Comparison of ENCODE assay signal across 23 cellular contexts in genomic region chr3:126987129-126987528, GRCh38. TPM values are rescaled to one million over a fixed set of nuclear protein-coding genes. Genes with fewer than 3 reads are reported as not detected.
DNase-seq lines count a peak whose midpoint lies in the region; ATAC-seq, FAIRE-seq and TF ChIP-seq lines count a peak whose summit lies in the region.
"Had no signal": no experiment of that assay in that cellular context is flagged by ENCODE, and none has a peak within 500 bp of the region (broad histone marks: within the 10 kb centered on the region; RNA-seq: fewer than 3 reads in every experiment).

No MANE protein-coding gene starts in this region.

- H2BK120ac ChIP-seq in IMR-90 (ENCODE audit: low read depth, low read length) (no peak overlapping the region), H1 (replicated peaks; ENCODE audit: low read depth, low read length) (no peak overlapping the region), trophoblast cell (ENCODE audit: insufficient read depth, low read length, poor library complexity) (no peak overlapping the region)

- ATAC-seq in IMR-90 (ENCODE audit: low read depth), result no peak
- ATAC-seq in HG03354 (IDR thresholded peaks at IDR 0.05; ENCODE audit: poor library complexity, severe bottlenecking, unreplicated experiment), result no peak

- in situ Hi-C loops in IMR-90 (cut with MboI; ENCODE audit: low sequenced_read_pairs), result no loop called here

- TF ChIP-seq CTCF in Caco-2 (IDR thresholded peaks at IDR 0.05; ENCODE audit: insufficient read depth in 1 of 2, low read depth in 1 of 2, low read length in 1 of 2, severe bottlenecking in 1 of 2, unreplicated experiment in 1 of 2) (no peak), IMR-90 (conservative IDR thresholded peaks at IDR 0.05; ENCODE audit: low read depth, low read length) (no peak), H1 (IDR thresholded peaks at IDR 0.05; ENCODE audit: control extremely low read depth in 1 of 3, insufficient read depth in 1 of 3, low read depth in 1 of 3, low read length in 3 of 3) (no peak), GM10266 (IDR thresholded peaks at IDR 0.05; ENCODE audit: control insufficient read depth, insufficient read depth, low read depth, missing control alignments) (no peak)

- POLR2A ChIA-PET in Caco-2 (lab: Charles Lee) (no interaction called here), IMR-90 (lab: Charles Lee; ENCODE audit: unreplicated experiment) (no interaction called here), H1 (lab: Charles Lee; ENCODE audit: partially characterized antibody) (no interaction called here)

- no peak overlapping the region for H4K12ac ChIP-seq in trophoblast cell (ENCODE audit: low read depth, low read length)

- H4K20me1 ChIP-seq in IMR-90 (ENCODE audit: insufficient read depth, low read length) (peaks cover 82% of the 10 kb centered on the region), H1 (replicated peaks in 1 of 2; ENCODE audit: control insufficient read depth in 1 of 2, insufficient read depth in 2 of 2, low read length in 2 of 2) (peaks cover 26 to 54% of the 10 kb centered on the region in 2 experiments)

- H4K8ac ChIP-seq in IMR-90 (ENCODE audit: low read depth in 2 of 2, low read length in 2 of 2) (no peak overlapping the region), H1 (ENCODE audit: extremely low read depth, insufficient read depth, low read length) (no peak overlapping the region), trophoblast cell (ENCODE audit: low read depth, low read length) (no peak overlapping the region)

- H2BK5ac ChIP-seq in IMR-90 (ENCODE audit: low read depth, low read length, poor library complexity, severe bottlenecking), result no peak overlapping the region
- H2BK5ac ChIP-seq in H1 (ENCODE audit: low read depth, low read length), result 0 out of 2 replicates have a peak overlapping the region, but pooled peaks have one; percentile 40
- H2BK5ac ChIP-seq in trophoblast cell (ENCODE audit: low read depth, low read length, poor library complexity), result no peak overlapping the region

- H2AK9ac ChIP-seq in IMR-90 (replicated peaks; ENCODE audit: low read depth, low read length, poor library complexity), result peak overlapping the region; percentile 72

- peak overlapping the region; percentile 39 for H3K27ac Mint-ChIP-seq in Caco-2 (ENCODE audit: unreplicated experiment)

- H3K4ac ChIP-seq in IMR-90 (ENCODE audit: low read depth, low read length) (no peak overlapping the region), H1 (replicated peaks; ENCODE audit: insufficient read length, low read depth, low read length) (no peak overlapping the region), trophoblast cell (ENCODE audit: low read depth, low read length) (no peak overlapping the region)

- H3K4me2 ChIP-seq in IMR-90 (ENCODE audit: low read depth, low read length) (no peak overlapping the region), H1 (ENCODE audit: insufficient read depth in 1 of 2, low read depth in 2 of 2, low read length in 2 of 2) (no peak overlapping the region), trophoblast cell (ENCODE audit: low read length) (no peak overlapping the region)

- H3K4me3 ChIP-seq in Caco-2 (ENCODE audit: low read depth, low read length) (no peak overlapping the region), IMR-90 (ENCODE audit: insufficient read depth, low read depth, low read length) (no peak overlapping the region), H1 (ENCODE audit: extremely low read depth in 1 of 4, insufficient read depth in 2 of 4, low read depth in 3 of 4, low read length in 4 of 4) (no peak overlapping the region), trophoblast cell (ENCODE audit: low read depth, low read length) (no peak overlapping the region)
- H3K4me3 ChIP-seq: GM23248 had no signal

- no peaks in the 10 kb centered on the region for H3K9me3 Mint-ChIP-seq in Caco-2 (ENCODE audit: unreplicated experiment)

- BruUV-seq in Caco-2 (replicated peaks; lab: Mats Ljungman, UMichigan) (no TSS peak), IMR-90 (replicated peaks; lab: Mats Ljungman, UMichigan) (no TSS peak)

- H3K4me3 Mint-ChIP-seq in Caco-2 (ENCODE audit: unreplicated experiment), result no peak overlapping the region

- 83% methylated on average over 3 of the region's 4 CpGs; no CpG with 5 or more reads in 1 of the 2 experiments for WGBS in IMR-90 (ENCODE audit: extremely low coverage in 2 of 2, insufficient read length in 1 of 2), 2 experiments
- 84% methylated on average over 4 of the region's 4 CpGs; no CpG with 5 or more reads in 1 of the 2 experiments for WGBS in H1 (ENCODE audit: extremely low coverage in 1 of 2, insufficient coverage in 1 of 2, insufficient read length in 1 of 2, insufficient replicate concordance in 2 of 2, low coverage in 1 of 2, low lambda C conversion rate in 2 of 2, missing lambda C conversion rate in 1 of 2), 2 experiments
- WGBS in trophoblast cell (ENCODE audit: extremely low coverage, insufficient coverage, insufficient read length), result no CpG with 5 or more reads among the region's 4 CpGs

- H3K27me3 Mint-ChIP-seq in Caco-2 (ENCODE audit: insufficient read depth, unreplicated experiment), result no peaks in the 10 kb centered on the region

- H3K18ac ChIP-seq in IMR-90 (ENCODE audit: low read depth, low read length) (no peak overlapping the region), H1 (ENCODE audit: extremely low read depth, low read length) (no peak overlapping the region), trophoblast cell (ENCODE audit: low read length) (peak overlapping the region; percentile 12)

- H3K4me1 ChIP-seq in Caco-2, result peaks cover 11% of the 10 kb centered on the region; the same call in 1 of the 2 replicates
- peaks cover 14% of the 10 kb centered on the region; the same call in 1 of the 2 replicates for H3K4me1 ChIP-seq in IMR-90 (ENCODE audit: control insufficient read depth, insufficient read depth, low read length)
- peaks cover 0 to 22% (median 9%) of the 10 kb centered on the region in 4 experiments; a peak in 6 of 7 replicates for H3K4me1 ChIP-seq in H1 (replicated peaks in 1 of 4; ENCODE audit: control insufficient read depth in 3 of 4, insufficient read depth in 4 of 4, low read length in 3 of 4)
- peaks cover 5 to 10% of the 10 kb centered on the region in 2 experiments for H3K4me1 ChIP-seq in trophoblast cell (ENCODE audit: control insufficient read depth in 1 of 2, insufficient read depth in 2 of 2, low read length in 2 of 2)

- DNase-seq in Caco-2, result no peak
- no peak for DNase-seq in IMR-90
- DNase-seq in H1 (ENCODE audit: low read depth in 1 of 2, low spot score in 2 of 2), result no peak
- no peak for DNase-seq in trophoblast cell
- DNase-seq in GM10266 (ENCODE audit: extremely low spot score), result no peak
- DNase-seq in dermis blood vessel endothelial cell, result no peak
- DNase-seq: BE2C, DMS 273 treated with DMSO at 0.1 percent for 48 hours, DND-41, GM23248, HCEC 1CT, MM.1S, NCI-H1048, NCI-H1417 treated with DMSO at 0.1 percent for 48 hours, NCI-H187 treated with DMSO at 0.1 percent for 48 hours, NCI-H2107, NCI-H446 treated with DMSO at 0.1 percent for 48 hours, NCI-H526 treated with DMSO at 0.1 percent for 48 hours, OCI-M1, Right ventricle myocardium superior had no signal

- no peak overlapping the region for H2BK20ac ChIP-seq in IMR-90 (ENCODE audit: low read depth, low read length)
- no peak overlapping the region for H2BK20ac ChIP-seq in H1 (ENCODE audit: low read length)

- H2BK15ac ChIP-seq in IMR-90 (ENCODE audit: low read depth, low read length) (no peak overlapping the region), H1 (ENCODE audit: low read length) (no peak overlapping the region)

- H3K27me3 ChIP-seq in Caco-2 (replicated peaks; ENCODE audit: control insufficient read depth, insufficient read depth, low read length) (no peaks in the 10 kb centered on the region), IMR-90 (ENCODE audit: control insufficient read depth, insufficient read depth, low read length) (no peaks in the 10 kb centered on the region), H1 (replicated peaks in 1 of 4; ENCODE audit: control insufficient read depth in 3 of 4, extremely low read depth in 1 of 4, insufficient read depth in 3 of 4, low read length in 3 of 4) (peaks cover 0 to 1% (median under 1%) of the 10 kb centered on the region in 4 experiments; a peak in 1 of 7 replicates), trophoblast cell (ENCODE audit: insufficient read depth, low read length) (no peaks in the 10 kb centered on the region)
- H3K27me3 ChIP-seq: BE2C had no signal

- CTCF ChIA-PET in Caco-2 (lab: Charles Lee), result no interaction called here
- CTCF ChIA-PET in IMR-90 (lab: Yijun Ruan, JAX), result no interaction called here
- CTCF ChIA-PET in H1 (lab: Charles Lee; ENCODE audit: partially characterized antibody), result interaction anchor here (2.7 to 10.0 kb wide), 3 partner anchors 8 to 235 kb away, joined by 11 to 74 read pairs (median 13); no protein-coding TSS in a partner anchor

- H2BK12ac ChIP-seq in H1 (ENCODE audit: low read depth, low read length) (no peak overlapping the region), trophoblast cell (ENCODE audit: low read length) (no peak overlapping the region)

- H3K9me3 ChIP-seq in Caco-2, result no peaks in the 10 kb centered on the region
- no peaks in the 10 kb centered on the region for H3K9me3 ChIP-seq in IMR-90 (ENCODE audit: control insufficient read depth, insufficient read depth, low read length)
- H3K9me3 ChIP-seq in H1 (ENCODE audit: insufficient read depth in 2 of 2, low read depth in 1 of 2, low read length in 1 of 2), result no peaks in the 10 kb centered on the region
- peaks cover 2% of the 10 kb centered on the region for H3K9me3 ChIP-seq in trophoblast cell (ENCODE audit: insufficient read depth, low read depth, low read length)
- H3K9me3 ChIP-seq: BE2C had no signal

- H3K79me2 ChIP-seq in H1 (ENCODE audit: control insufficient read depth in 1 of 2, insufficient read depth in 2 of 2, low read length in 2 of 2) (peaks cover 8 to 62% of the 10 kb centered on the region in 2 experiments; a peak in 3 of 4 replicates), trophoblast cell (ENCODE audit: control insufficient read depth, insufficient read depth, low read length, poor library complexity) (peaks cover 14% of the 10 kb centered on the region)

- H3K36me3 ChIP-seq in Caco-2 (ENCODE audit: control insufficient read depth, insufficient read depth, low read length), result peaks cover 2% of the 10 kb centered on the region; the same call in 1 of the 2 replicates
- H3K36me3 ChIP-seq in IMR-90 (ENCODE audit: control insufficient read depth, insufficient read depth, low read length), result peaks cover 29% of the 10 kb centered on the region
- H3K36me3 ChIP-seq in H1 (ENCODE audit: control insufficient read depth in 2 of 4, insufficient read depth in 4 of 4, low read length in 3 of 4), result peaks cover 2 to 16% (median 11%) of the 10 kb centered on the region in 4 experiments; a peak in 6 of 8 replicates
- peaks cover 36 to 39% of the 10 kb centered on the region in 2 experiments for H3K36me3 ChIP-seq in trophoblast cell (ENCODE audit: control insufficient read depth in 1 of 2, insufficient read depth in 2 of 2, low read length in 2 of 2)

- H3K9me1 ChIP-seq in IMR-90 (ENCODE audit: insufficient read depth, low read length), result peaks cover 8% of the 10 kb centered on the region; the same call in 1 of the 2 replicates

- H2AK5ac ChIP-seq in IMR-90 (ENCODE audit: low read depth, low read length) (no peak overlapping the region), H1 (ENCODE audit: low read depth, low read length) (no peak overlapping the region), trophoblast cell (ENCODE audit: low read length) (no peak overlapping the region)

- no peak overlapping the region for H3K27ac ChIP-seq in IMR-90 (ENCODE audit: insufficient read depth, low read length)
- no peak overlapping the region for H3K27ac ChIP-seq in H1 (ENCODE audit: low read depth, low read length)
- H3K27ac ChIP-seq in trophoblast cell (ENCODE audit: low read depth, low read length), result no peak overlapping the region
- H3K27ac ChIP-seq: GM23248 had no signal

- H3K9ac ChIP-seq in IMR-90 (ENCODE audit: low read depth, low read length) (no peak overlapping the region), H1 (replicated peaks in 1 of 4; ENCODE audit: extremely low read depth in 1 of 4, low read depth in 3 of 4, low read length in 3 of 4) (no peak overlapping the region), trophoblast cell (ENCODE audit: low read length) (no peak overlapping the region)
- H3K9ac ChIP-seq: GM23248 had no signal

- TF ChIP-seq POLR2A in IMR-90 (IDR thresholded peaks at IDR 0.05; ENCODE audit: low read depth, low read length) (no peak), H1 (IDR thresholded peaks at IDR 0.05; ENCODE audit: control extremely low read depth in 1 of 2, low read depth in 2 of 2, low read length in 2 of 2) (no peak)

- H4K91ac ChIP-seq in IMR-90 (ENCODE audit: insufficient read depth, low read depth, low read length) (no peak overlapping the region), H1 (replicated peaks; ENCODE audit: insufficient read length, low read length) (no peak overlapping the region), trophoblast cell (ENCODE audit: low read depth, low read length) (no peak overlapping the region)

- TF ChIP-seq RAD21 in IMR-90 (IDR thresholded peaks at IDR 0.05; ENCODE audit: low read length) (no peak), H1 (IDR thresholded peaks at IDR 0.05 in 1 of 2, conservative IDR thresholded peaks at IDR 0.05 in 1 of 2; ENCODE audit: low read depth in 2 of 2, low read length in 2 of 2) (no peak)

- intact Hi-C loops in Caco-2 (cut with micrococcal nuclease; ENCODE audit: unreplicated experiment) (no loop called here), IMR-90 (cut with micrococcal nuclease) (loop anchor here (10.0 kb wide), 1 partner anchor 468 kb away; no protein-coding TSS in a partner anchor)

- FAIRE-seq in H1 (lab: Jason Lieb, UNC), result no peak
- FAIRE-seq: GM12892, RCC 7860 had no signal

- H3K14ac ChIP-seq in IMR-90 (replicated peaks; ENCODE audit: low read depth, low read length) (no peak overlapping the region), H1 (ENCODE audit: insufficient read length) (no peak overlapping the region), trophoblast cell (ENCODE audit: low read length) (no peak overlapping the region)

- H3K79me1 ChIP-seq in IMR-90 (ENCODE audit: low read depth in 1 of 2, low read length in 2 of 2), result peaks cover 22 to 80% of the 10 kb centered on the region in 2 experiments; a peak in 3 of 4 replicates
- peaks cover 32% of the 10 kb centered on the region for H3K79me1 ChIP-seq in H1 (ENCODE audit: low read depth, low read length)
- H3K79me1 ChIP-seq in trophoblast cell (ENCODE audit: low read length), result peaks cover 14% of the 10 kb centered on the region

- peaks cover 6% of the 10 kb centered on the region; the same call in 1 of the 2 replicates for H3K23me2 ChIP-seq in H1 (ENCODE audit: low read depth, low read length)

- TF ChIP-seq EP300 in H1 (IDR thresholded peaks at IDR 0.05; ENCODE audit: borderline replicate concordance in 1 of 2, low read depth in 2 of 2, low read length in 2 of 2), result no peak

- H2AFZ ChIP-seq in IMR-90 (replicated peaks; ENCODE audit: low read length, poor library complexity) (peak overlapping the region; percentile 32), H1 (ENCODE audit: low read length) (no peak overlapping the region), trophoblast cell (ENCODE audit: insufficient read depth, low read length, poor library complexity) (no peak overlapping the region)
- H2AFZ ChIP-seq: GM23248 had no signal

- H3K23ac ChIP-seq in IMR-90 (ENCODE audit: low read depth, low read length) (no peak overlapping the region), H1 (ENCODE audit: insufficient read length) (no peak overlapping the region), trophoblast cell (ENCODE audit: low read length) (no peak overlapping the region)

- H3K56ac ChIP-seq in IMR-90 (ENCODE audit: extremely low read depth, insufficient read depth, low read length) (no peak overlapping the region), H1 (replicated peaks; ENCODE audit: insufficient read length, low read depth, low read length) (no peak overlapping the region)

- dilution Hi-C loops in IMR-90 (cut with HindIII; ENCODE audit: low sequenced_read_pairs, unreplicated experiment), result no loop called here

- H3K36me3 Mint-ChIP-seq in Caco-2 (ENCODE audit: insufficient read depth, unreplicated experiment), result peaks cover 6% of the 10 kb centered on the region

- H3K4me1 Mint-ChIP-seq in Caco-2 (ENCODE audit: low read depth, unreplicated experiment), result no peaks in the 10 kb centered on the region

- H4K5ac ChIP-seq in IMR-90 (ENCODE audit: low read depth, low read length), result no peak overlapping the region
- no peak overlapping the region for H4K5ac ChIP-seq in H1 (ENCODE audit: insufficient read length, low read depth, low read length)

RNA-seq across cellular contexts. Expression of gene PLXNA1, which starts 4.2 kb away (rescaled TPM):
- total RNA-seq in Caco-2 (2022) (92.4 and 95.1 TPM in 2 replicates), IMR-90 (2012; rRNA removed) (13.6 and 14.4 TPM in 2 replicates), dermis blood vessel endothelial cell (21.4 and 25.7 TPM in 2 replicates)
- polyA plus RNA-seq in IMR-90 (2012; rRNA removed) (49.4 and 61.7 TPM in 2 replicates), H1 (2011; rRNA removed) (54.9 and 81.4 TPM in 2 replicates)
- 25.5 and 52.4 TPM in 2 replicates for polyA plus RNA-seq in IMR-90 (2012; cell fraction: cytosol; rRNA removed)
- 88.7 and 218 TPM in 2 replicates for polyA plus RNA-seq in IMR-90 (2012; cell fraction: nucleus; rRNA removed; ENCODE audit: low replicate concordance)
- 47.5 and 50.8 TPM in 2 replicates for total RNA-seq in H1 (2021; fragmentation: NEBNext Ultra II Directional; extraction: Animal tissue kit (Norgen Biotek cat#: 25700))
- polyA plus RNA-seq in H1 (2011; cell fraction: cytosol; rRNA removed), result 51.2 TPM
- 191 TPM for polyA plus RNA-seq in H1 (2011; cell fraction: nucleus; rRNA removed)
- 36.1 to 53.1 TPM (median 42.4 TPM) in 4 replicates for polyA plus RNA-seq in H1 (2012, experiment 1 of 2)
- 26.1 TPM for polyA plus RNA-seq in H1 (2012, experiment 2 of 2)
- polyA plus RNA-seq in H1 (2013, experiment 1 of 2), result 40.4 TPM
- polyA plus RNA-seq in H1 (2013, experiment 2 of 2), result 38.5 TPM
- polyA minus RNA-seq in H1 (2011; rRNA and poly(A)+ RNA removed), result 104 and 131 TPM in 2 replicates
- polyA minus RNA-seq in H1 (2011; cell fraction: cytosol; rRNA and poly(A)+ RNA removed), result 53.8 TPM
- polyA minus RNA-seq in H1 (2011; cell fraction: nucleus; rRNA and poly(A)+ RNA removed), result 70.5 TPM
- 32.2 and 33.7 TPM in 2 replicates for polyA plus RNA-seq in trophoblast cell (2013)
